8 cellular contexts compared by ENCODE assay signal in the genomic region with DNA sequence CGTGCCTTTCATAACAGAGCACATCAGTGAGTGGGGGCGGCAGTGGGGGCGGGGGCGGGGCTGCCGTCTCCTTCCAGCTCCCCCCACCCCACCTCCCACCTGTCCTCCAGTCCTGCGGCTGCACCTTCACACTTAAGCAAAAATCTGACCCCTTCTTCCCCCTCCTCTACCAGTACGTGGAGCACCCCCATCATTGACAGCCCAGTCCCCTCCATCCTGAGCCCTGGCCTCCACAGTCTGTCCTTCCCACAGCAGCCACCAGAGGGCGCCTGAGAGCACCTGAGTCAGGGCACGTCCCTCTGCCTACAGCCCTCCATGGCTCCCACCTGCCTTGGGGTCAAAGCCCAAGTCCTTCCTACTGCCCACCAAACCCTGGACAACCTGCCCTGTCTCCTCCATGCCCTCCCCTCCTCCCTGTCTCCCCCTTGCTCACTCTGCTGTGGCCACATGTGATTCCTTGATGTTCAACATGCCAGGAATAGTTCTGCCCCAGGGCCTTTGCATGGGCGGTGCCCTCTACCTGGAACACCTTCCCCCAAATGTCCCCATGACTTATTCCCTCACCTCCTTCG. TPM values are rescaled to one million over a fixed set of nuclear protein-coding genes. Genes with fewer than 3 reads are reported as not detected.
DNase-seq lines count a peak whose midpoint lies in the region; ATAC-seq and TF ChIP-seq lines count a peak whose summit lies in the region.

No MANE protein-coding gene starts in this region.

- WGBS in heart left ventricle, 4 donors = 32 to 45% (median 37%) methylated on average over 11 of the region's 11 CpGs
- 34 to 50% (median 41%) methylated on average over 11 of the region's 11 CpGs for WGBS in spleen, 5 donors

- no peaks in the 10 kb centered on the region for H3K36me3 ChIP-seq in Panc1 (ENCODE audit: control insufficient read depth, insufficient read depth, low read length)
- H3K36me3 ChIP-seq in heart left ventricle = no peaks in the 10 kb centered on the region
- peaks cover 0 to 9% (median 0%) of the 10 kb centered on the region in 6 donors for H3K36me3 ChIP-seq in spleen

- H3K9me3 ChIP-seq in Panc1 (ENCODE audit: control insufficient read depth, insufficient read depth, low read depth, low read length) (no peaks in the 10 kb centered on the region), heart left ventricle (no peaks in the 10 kb centered on the region), spleen (no peaks in the 10 kb centered on the region)

- ATAC-seq in Panc1 (peak; percentile 75), heart left ventricle (peak in 2 of 4 donors; percentile 38 to 57), GM21367 (IDR thresholded peaks at IDR 0.05; ENCODE audit: unreplicated experiment) (no peak), HG03097 (IDR thresholded peaks at IDR 0.05; ENCODE audit: low FRiP score, unreplicated experiment) (no peak)

- BruUV-seq in Panc1 (replicated peaks; lab: Mats Ljungman, UMichigan) = no TSS peak

- POLR2A ChIA-PET in Panc1 (lab: Charles Lee) = no interaction called here

- H3K27me3 ChIP-seq in Panc1 (ENCODE audit: control insufficient read depth, insufficient read depth, low read length) (no peaks in the 10 kb centered on the region), heart left ventricle (peaks cover 5 to 61% (median 20%) of the 10 kb centered on the region in 9 donors), spleen (replicated peaks in 1 of 7) (peaks cover 0 to 57% (median 15%) of the 10 kb centered on the region in 7 donors)

- CTCF ChIA-PET in Panc1 (lab: Charles Lee) = interaction anchor here (0.8 kb wide), 1 partner anchor 33 kb away, joined by 3 read pairs; no protein-coding TSS in a partner anchor

- in situ Hi-C loops in Panc1 (cut with HindIII; ENCODE audit: low pct_unique_long_range_greater_than_20kb, low sequenced_read_pairs) = no loop called here

- no peaks in the 10 kb centered on the region; the same call in 1 of the 2 replicates for H3K4me1 ChIP-seq in Panc1 (ENCODE audit: control insufficient read depth, insufficient read depth, low read length)
- H3K4me1 ChIP-seq in heart left ventricle = peaks cover 0 to 11% (median 0%) of the 10 kb centered on the region in 12 donors
- peaks cover 0 to 26% (median 12%) of the 10 kb centered on the region in 6 donors for H3K4me1 ChIP-seq in spleen

- DNase-seq in NCI-H1417 (lab: John Stamatoyannopoulos, UW) = peak; percentile 14 to 54 (median 18)
- no peak for DNase-seq in NCI-H1417 treated with DMSO at 0.1 percent for 48 hours (lab: John Stamatoyannopoulos, UW)
- peak; percentile 33 for DNase-seq in Panc1 (ENCODE audit: low read depth, low spot score)
- DNase-seq in activated T-helper 1 cell treated with Interleukin-2 at 50 U/mL for 16 hours (ENCODE audit: low read depth) = peak; percentile 26
- peak in 4 of 5 donors; percentile 31 to 76 (median 43) for DNase-seq in heart left ventricle
- peak; percentile 91 for DNase-seq in spleen

- peak; percentile 90 for TF ChIP-seq CTCF in Panc1 (IDR thresholded peaks at IDR 0.05)
- TF ChIP-seq CTCF in heart left ventricle (IDR thresholded peaks at IDR 0.05) = peak; percentile 21 to 55 (median 39)
- peak in 10 of 11 experiments; percentile 37 to 81 (median 65) for TF ChIP-seq CTCF in spleen (IDR thresholded peaks at IDR 0.05 in 8 of 11, conservative IDR thresholded peaks at IDR 0.05 in 3 of 11)

- intact Hi-C loops in Panc1 (cut with micrococcal nuclease; ENCODE audit: unreplicated experiment) (no loop called here), heart left ventricle (cut with DNase I) (no loop called here), spleen (cut with DNase I; ENCODE audit: low total_unique reads) (no loop called here)

- H3K4me3 ChIP-seq in Panc1 (ENCODE audit: low read depth in 2 of 2, low read length in 2 of 2) (peak overlapping the region in 1 of 2 experiments; percentile 9; a peak in 1 of 4 replicates), heart left ventricle (no peak overlapping the region), spleen (no peak overlapping the region)

- H3K27ac ChIP-seq in Panc1 (ENCODE audit: low read length) = no peak overlapping the region
- H3K27ac ChIP-seq in heart left ventricle = no peak overlapping the region
- H3K27ac ChIP-seq in spleen = no peak overlapping the region

- TF ChIP-seq POLR2A in heart left ventricle (IDR thresholded peaks at IDR 0.05) (no peak), spleen (IDR thresholded peaks at IDR 0.05) (no peak)

RNA-seq across cellular contexts. Expression of gene EBI3, which starts 4.0 kb away (rescaled TPM):
- 3.0 TPM for total RNA-seq in Panc1 (2021; ENCODE audit: unreplicated experiment)
- polyA plus RNA-seq in Panc1 (2012; ENCODE audit: insufficient read length) = 5.4 TPM
- total RNA-seq in heart left ventricle = 1 to 10 TPM in 4 of 9 donors, under 1 TPM in 5; 0.27 to 5.6 (median 0.54) TPM
- 1 to 10 TPM in 1 of 2 donors, under 1 TPM in 1; 0.88 to 1.4 TPM for polyA plus RNA-seq in heart left ventricle
- 10 to 100 TPM; 16.2 to 60.6 (median 38.1) TPM for total RNA-seq in spleen
- polyA plus RNA-seq in spleen = 10 to 100 TPM; 15.0 to 32.9 (median 27.5) TPM

RNA-seq across cellular contexts. Expression of gene YJU2, which starts 13.5 kb away (rescaled TPM):
- 15.9 TPM for total RNA-seq in Panc1 (2021; ENCODE audit: unreplicated experiment)
- polyA plus RNA-seq in Panc1 (2012; ENCODE audit: insufficient read length) = 22.8 TPM
- 10 to 100 TPM in 6 of 9 donors, 1 to 10 TPM in 3; 7.6 to 19.1 (median 10.4) TPM for total RNA-seq in heart left ventricle
- 10 to 100 TPM; 23.1 to 26.7 TPM for polyA plus RNA-seq in heart left ventricle
- total RNA-seq in spleen = 10 to 100 TPM; 17.4 to 23.3 (median 21.2) TPM
- 10 to 100 TPM; 27.0 to 34.0 (median 27.5) TPM for polyA plus RNA-seq in spleen

RNA-seq across cellular contexts. Expression of gene SHD, which starts 45.7 kb away (rescaled TPM):
- total RNA-seq in Panc1 (2021; ENCODE audit: unreplicated experiment) (0.46 TPM), heart left ventricle (under 1 TPM in 1 of 9 donors, not detected in 8; 0.52 TPM), spleen (1 to 10 TPM in 2 of 7 donors, not detected in 5; 1.2 to 3.9 TPM)
- 0.35 TPM for polyA plus RNA-seq in Panc1 (2012; ENCODE audit: insufficient read length)
- polyA plus RNA-seq in heart left ventricle (not detected), spleen (under 1 TPM in 2 of 3 donors, not detected in 1; 0.05 to 0.41 TPM)

RNA-seq across cellular contexts. Expression of gene ANKRD24, which starts 50.9 kb away (rescaled TPM):
- total RNA-seq in Panc1 (2021; ENCODE audit: unreplicated experiment) = 0.26 TPM
- polyA plus RNA-seq in Panc1 (2012; ENCODE audit: insufficient read length) = 0.39 TPM
- total RNA-seq in heart left ventricle = 1 to 10 TPM in 2 of 9 donors, under 1 TPM in 4, not detected in 3; 0.23 to 1.4 (median 0.51) TPM
- under 1 TPM; 0.12 to 0.30 TPM for polyA plus RNA-seq in heart left ventricle
- total RNA-seq in spleen = 1 to 10 TPM in 3 of 7 donors, under 1 TPM in 4; 0.67 to 2.2 (median 0.97) TPM
- polyA plus RNA-seq in spleen = 1 to 10 TPM in 1 of 3 donors, under 1 TPM in 2; 0.70 to 1.4 (median 0.80) TPM

RNA-seq across cellular contexts. Expression of gene SIRT6, which starts 51.0 kb away (rescaled TPM):
- total RNA-seq in Panc1 (2021; ENCODE audit: unreplicated experiment) (19.8 TPM), heart left ventricle (10 to 100 TPM; 10.2 to 16.7 (median 12.7) TPM), spleen (10 to 100 TPM; 15.9 to 39.8 (median 27.7) TPM)
- 29.2 TPM for polyA plus RNA-seq in Panc1 (2012; ENCODE audit: insufficient read length)
- polyA plus RNA-seq in heart left ventricle (10 to 100 TPM; 15.6 to 29.0 TPM), spleen (10 to 100 TPM; 23.1 to 37.5 (median 35.6) TPM)

Comparison
In these comparisons a context has a peak if more than half of its experiments do, and no peak if none do; other contexts are left out.
1. CTCF ChIP-seq: peak in every context shown above with its lines; median percentile 90 in Panc1; 65 in spleen; 39 in heart left ventricle.